Comparison of ENCODE assay signal across 20 cellular contexts in genomic region chr15:28930476-28931291, GRCh38. TPM values are rescaled to one million over a fixed set of nuclear protein-coding genes. Genes with fewer than 3 reads are reported as not detected.
"Had no signal": no experiment of that assay in that cellular context is flagged by ENCODE, and none has a peak within 500 bp of the region (broad histone marks: within the 10 kb centered on the region; RNA-seq: fewer than 3 reads in every experiment).

No MANE protein-coding gene starts in this region.

- H3K9me3 ChIP-seq: ascending aorta, gastrocnemius medialis, mucosa of descending colon had no signal

- ATAC-seq: activated T-cell treated with anti-CD3 and anti-CD28 coated beads, Interleukin-2, amount 50 U/mL, for 4 hours; esophagus mucosa; gastrocnemius medialis; left ventricle myocardium superior; mucosa of descending colon; SK-N-SH treated with all-trans-retinoic acid at 6 μM for 48 hours; T-cell had no signal

- H3K4me1 Mint-ChIP-seq: activated B cell treated with CpG ODN at 0.5 μM for 24 hours, naive B cell had no signal

- H3K27me3 Mint-ChIP-seq: activated CD4-positive, alpha-beta memory T cell treated with anti-CD3 and anti-CD28 coated beads for 36 hours; T-cell had no signal

- H3K27ac Mint-ChIP-seq: activated B cell treated with CpG ODN at 0.5 μM for 24 hours; activated CD4-positive, alpha-beta memory T cell treated with anti-CD3 and anti-CD28 coated beads for 36 hours; naive B cell had no signal

- H3K36me3 Mint-ChIP-seq: activated CD4-positive, alpha-beta memory T cell treated with anti-CD3 and anti-CD28 coated beads for 36 hours; naive B cell had no signal

- H3K36me3 ChIP-seq: ascending aorta, gastrocnemius medialis, stomach had no signal

- H3K4me3 ChIP-seq: ascending aorta, gastrocnemius medialis, mucosa of descending colon, stomach had no signal

- H3K4me3 Mint-ChIP-seq: activated B cell treated with CpG ODN at 0.5 μM for 24 hours; activated CD4-positive, alpha-beta memory T cell treated with anti-CD3 and anti-CD28 coated beads for 36 hours; activated T-cell treated with anti-CD3 and anti-CD28 coated beads, Interleukin-2, amount 50 U/mL, for 4 hours; naive B cell; T-cell had no signal

- H3K27ac ChIP-seq: ascending aorta, gastrocnemius medialis, parathyroid adenoma, stomach had no signal

- DNase-seq: activated B cell treated with CpG ODN at 0.5 μM for 24 hours; activated CD4-positive, alpha-beta memory T cell treated with anti-CD3 and anti-CD28 coated beads for 36 hours; activated CD4-positive, alpha-beta T cell treated with anti-CD3 and anti-CD28 coated beads for 4 hours; activated gamma-delta T cell treated with Interleukin-2 at 50 U/mL for 16 hours; activated T-cell treated with anti-CD3 and anti-CD28 coated beads, Interleukin-2, amount 50 U/mL, for 4 hours; cerebellar nuclear complex; effector CD4-positive, alpha-beta T cell; gastrocnemius medialis; left ventricle myocardium superior; mesenchymal stem cell; mucosa of descending colon; naive B cell; retina; stomach; trophoblast cell had no signal

- H3K27me3 ChIP-seq: ascending aorta, gastrocnemius medialis had no signal

- H3K4me1 ChIP-seq: ascending aorta, gastrocnemius medialis, parathyroid adenoma, stomach had no signal

- H3K9me3 Mint-ChIP-seq: activated CD4-positive, alpha-beta memory T cell treated with anti-CD3 and anti-CD28 coated beads for 36 hours; activated T-cell treated with anti-CD3 and anti-CD28 coated beads, Interleukin-2, amount 50 U/mL, for 4 hours; T-cell had no signal

RNA-seq across cellular contexts. Expression of gene APBA2, which starts 44.9 kb away (rescaled TPM):
- total RNA-seq: activated B cell treated with CpG ODN at 0.5 μM for 24 hours had no signal
